Comparison of ENCODE assay signal across 1 cellular context in the genomic region with DNA sequence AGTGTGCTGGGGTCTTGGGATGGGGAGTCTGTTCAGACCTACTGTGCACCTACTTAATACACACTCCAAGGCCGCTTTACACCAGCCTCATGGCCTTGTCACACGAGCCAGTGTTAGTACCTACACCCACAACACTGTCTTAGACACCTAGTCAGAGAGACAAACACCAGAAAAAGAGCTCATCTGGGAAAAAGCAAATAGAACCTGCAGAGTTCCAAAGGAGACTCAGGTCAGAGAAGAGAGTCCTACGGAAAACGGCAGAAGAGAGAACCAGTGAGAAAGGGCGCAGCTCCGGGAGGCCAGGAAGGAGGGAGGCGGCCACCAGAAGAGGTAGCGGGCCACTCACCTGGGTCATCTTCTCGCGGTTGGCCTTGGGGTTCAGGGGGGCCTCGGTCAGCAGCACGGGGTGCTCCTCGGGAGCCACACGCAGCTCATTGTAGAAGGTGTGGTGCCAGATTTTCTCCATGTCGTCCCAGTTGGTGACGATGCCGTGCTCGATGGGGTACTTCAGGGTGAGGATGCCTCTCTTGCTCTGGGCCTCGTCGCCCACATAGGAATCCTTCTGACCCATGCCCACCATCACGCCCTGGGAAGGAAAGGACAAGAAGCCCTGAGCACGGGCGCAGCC.
TF ChIP-seq lines count a peak whose summit lies in the region.

No MANE protein-coding gene starts in this region.

TF ChIP-seq in K562, 482 proteins besides CTCF, POLR2A, EP300 and RAD21 (continued from another document):
- peak; percentile 32; the same call in 1 of the 2 replicates for TF ChIP-seq ZC3H4 (CRISPR knock-in tag; IDR thresholded peaks at IDR 0.05; ENCODE audit: borderline replicate concordance)
- no peak for TF ChIP-seq JUNB (CRISPR knock-in tag; conservative IDR thresholded peaks at IDR 0.05)
- TF ChIP-seq BDP1 (IDR thresholded peaks at IDR 0.05; ENCODE audit: insufficient read depth, insufficient read length), result no peak
- TF ChIP-seq ZNF165 (CRISPR knock-in tag; IDR thresholded peaks at IDR 0.05; ENCODE audit: borderline replicate concordance), result no peak
- TF ChIP-seq, protein P1, sequence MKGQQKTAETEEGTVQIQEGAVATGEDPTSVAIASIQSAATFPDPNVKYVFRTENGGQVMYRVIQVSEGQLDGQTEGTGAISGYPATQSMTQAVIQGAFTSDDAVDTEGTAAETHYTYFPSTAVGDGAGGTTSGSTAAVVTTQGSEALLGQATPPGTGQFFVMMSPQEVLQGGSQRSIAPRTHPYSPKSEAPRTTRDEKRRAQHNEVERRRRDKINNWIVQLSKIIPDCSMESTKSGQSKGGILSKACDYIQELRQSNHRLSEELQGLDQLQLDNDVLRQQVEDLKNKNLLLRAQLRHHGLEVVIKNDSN (CRISPR knock-in tag; IDR thresholded peaks at IDR 0.05), result peak; percentile 4; the same call in 1 of the 2 replicates
- TF ChIP-seq ZBTB17 (CRISPR knock-in tag; IDR thresholded peaks at IDR 0.05), result 0 out of 2 replicates have a peak, but pooled peaks have one; percentile 50
- TF ChIP-seq POLR2AphosphoS5 (IDR thresholded peaks at IDR 0.05; ENCODE audit: control insufficient read depth, insufficient read depth, low read depth, low read length), result peak; percentile 17
- 0 out of 2 replicates have a peak, but pooled peaks have one; percentile 20 for TF ChIP-seq ZNF143 (CRISPR knock-in tag; IDR thresholded peaks at IDR 0.05)
- 0 out of 2 replicates have a peak, but pooled peaks have one; percentile 22 for TF ChIP-seq SIN3B (IDR thresholded peaks at IDR 0.05; ENCODE audit: low read depth)
- TF ChIP-seq TFAM (CRISPR knock-in tag; conservative IDR thresholded peaks at IDR 0.05), result no peak
- TF ChIP-seq POLR2B (IDR thresholded peaks at IDR 0.05; ENCODE audit: low read depth, partially characterized antibody), result peak; percentile 50
- TF ChIP-seq, protein P2, sequence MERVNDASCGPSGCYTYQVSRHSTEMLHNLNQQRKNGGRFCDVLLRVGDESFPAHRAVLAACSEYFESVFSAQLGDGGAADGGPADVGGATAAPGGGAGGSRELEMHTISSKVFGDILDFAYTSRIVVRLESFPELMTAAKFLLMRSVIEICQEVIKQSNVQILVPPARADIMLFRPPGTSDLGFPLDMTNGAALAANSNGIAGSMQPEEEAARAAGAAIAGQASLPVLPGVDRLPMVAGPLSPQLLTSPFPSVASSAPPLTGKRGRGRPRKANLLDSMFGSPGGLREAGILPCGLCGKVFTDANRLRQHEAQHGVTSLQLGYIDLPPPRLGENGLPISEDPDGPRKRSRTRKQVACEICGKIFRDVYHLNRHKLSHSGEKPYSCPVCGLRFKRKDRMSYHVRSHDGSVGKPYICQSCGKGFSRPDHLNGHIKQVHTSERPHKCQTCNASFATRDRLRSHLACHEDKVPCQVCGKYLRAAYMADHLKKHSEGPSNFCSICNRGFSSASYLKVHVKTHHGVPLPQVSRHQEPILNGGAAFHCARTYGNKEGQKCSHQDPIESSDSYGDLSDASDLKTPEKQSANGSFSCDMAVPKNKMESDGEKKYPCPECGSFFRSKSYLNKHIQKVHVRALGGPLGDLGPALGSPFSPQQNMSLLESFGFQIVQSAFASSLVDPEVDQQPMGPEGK (CRISPR knock-in tag; IDR thresholded peaks at IDR 0.05; ENCODE audit: borderline replicate concordance), result no peak
- TF ChIP-seq, protein P3, sequence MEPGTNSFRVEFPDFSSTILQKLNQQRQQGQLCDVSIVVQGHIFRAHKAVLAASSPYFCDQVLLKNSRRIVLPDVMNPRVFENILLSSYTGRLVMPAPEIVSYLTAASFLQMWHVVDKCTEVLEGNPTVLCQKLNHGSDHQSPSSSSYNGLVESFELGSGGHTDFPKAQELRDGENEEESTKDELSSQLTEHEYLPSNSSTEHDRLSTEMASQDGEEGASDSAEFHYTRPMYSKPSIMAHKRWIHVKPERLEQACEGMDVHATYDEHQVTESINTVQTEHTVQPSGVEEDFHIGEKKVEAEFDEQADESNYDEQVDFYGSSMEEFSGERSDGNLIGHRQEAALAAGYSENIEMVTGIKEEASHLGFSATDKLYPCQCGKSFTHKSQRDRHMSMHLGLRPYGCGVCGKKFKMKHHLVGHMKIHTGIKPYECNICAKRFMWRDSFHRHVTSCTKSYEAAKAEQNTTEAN (CRISPR knock-in tag; IDR thresholded peaks at IDR 0.05), result peak; percentile 70; the same call in 1 of the 2 replicates
- TF ChIP-seq, protein P4, sequence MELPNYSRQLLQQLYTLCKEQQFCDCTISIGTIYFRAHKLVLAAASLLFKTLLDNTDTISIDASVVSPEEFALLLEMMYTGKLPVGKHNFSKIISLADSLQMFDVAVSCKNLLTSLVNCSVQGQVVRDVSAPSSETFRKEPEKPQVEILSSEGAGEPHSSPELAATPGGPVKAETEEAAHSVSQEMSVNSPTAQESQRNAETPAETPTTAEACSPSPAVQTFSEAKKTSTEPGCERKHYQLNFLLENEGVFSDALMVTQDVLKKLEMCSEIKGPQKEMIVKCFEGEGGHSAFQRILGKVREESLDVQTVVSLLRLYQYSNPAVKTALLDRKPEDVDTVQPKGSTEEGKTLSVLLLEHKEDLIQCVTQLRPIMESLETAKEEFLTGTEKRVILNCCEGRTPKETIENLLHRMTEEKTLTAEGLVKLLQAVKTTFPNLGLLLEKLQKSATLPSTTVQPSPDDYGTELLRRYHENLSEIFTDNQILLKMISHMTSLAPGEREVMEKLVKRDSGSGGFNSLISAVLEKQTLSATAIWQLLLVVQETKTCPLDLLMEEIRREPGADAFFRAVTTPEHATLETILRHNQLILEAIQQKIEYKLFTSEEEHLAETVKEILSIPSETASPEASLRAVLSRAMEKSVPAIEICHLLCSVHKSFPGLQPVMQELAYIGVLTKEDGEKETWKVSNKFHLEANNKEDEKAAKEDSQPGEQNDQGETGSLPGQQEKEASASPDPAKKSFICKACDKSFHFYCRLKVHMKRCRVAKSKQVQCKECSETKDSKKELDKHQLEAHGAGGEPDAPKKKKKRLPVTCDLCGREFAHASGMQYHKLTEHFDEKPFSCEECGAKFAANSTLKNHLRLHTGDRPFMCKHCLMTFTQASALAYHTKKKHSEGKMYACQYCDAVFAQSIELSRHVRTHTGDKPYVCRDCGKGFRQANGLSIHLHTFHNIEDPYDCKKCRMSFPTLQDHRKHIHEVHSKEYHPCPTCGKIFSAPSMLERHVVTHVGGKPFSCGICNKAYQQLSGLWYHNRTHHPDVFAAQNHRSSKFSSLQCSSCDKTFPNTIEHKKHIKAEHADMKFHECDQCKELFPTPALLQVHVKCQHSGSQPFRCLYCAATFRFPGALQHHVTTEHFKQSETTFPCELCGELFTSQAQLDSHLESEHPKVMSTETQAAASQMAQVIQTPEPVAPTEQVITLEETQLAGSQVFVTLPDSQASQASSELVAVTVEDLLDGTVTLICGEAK (IDR thresholded peaks at IDR 0.05), result no peak
- TF ChIP-seq, protein P4 (CRISPR knock-in tag; IDR thresholded peaks at IDR 0.05), result no peak; the same call in 1 of the 2 replicates
- peak; percentile 10; the same call in 1 of the 2 replicates for TF ChIP-seq NFIC (IDR thresholded peaks at IDR 0.05)
- peak; percentile 17; the same call in 1 of the 2 replicates for TF ChIP-seq FOXK1 (CRISPR knock-in tag; IDR thresholded peaks at IDR 0.05; ENCODE audit: borderline replicate concordance)
- TF ChIP-seq RBM22 (IDR thresholded peaks at IDR 0.05; ENCODE audit: low read depth, low read length, poor library complexity, severe bottlenecking), result no peak
- peak; percentile 72; the same call in 1 of the 2 replicates for TF ChIP-seq FOXP1 (CRISPR knock-in tag; IDR thresholded peaks at IDR 0.05)
- TF ChIP-seq, protein P5, sequence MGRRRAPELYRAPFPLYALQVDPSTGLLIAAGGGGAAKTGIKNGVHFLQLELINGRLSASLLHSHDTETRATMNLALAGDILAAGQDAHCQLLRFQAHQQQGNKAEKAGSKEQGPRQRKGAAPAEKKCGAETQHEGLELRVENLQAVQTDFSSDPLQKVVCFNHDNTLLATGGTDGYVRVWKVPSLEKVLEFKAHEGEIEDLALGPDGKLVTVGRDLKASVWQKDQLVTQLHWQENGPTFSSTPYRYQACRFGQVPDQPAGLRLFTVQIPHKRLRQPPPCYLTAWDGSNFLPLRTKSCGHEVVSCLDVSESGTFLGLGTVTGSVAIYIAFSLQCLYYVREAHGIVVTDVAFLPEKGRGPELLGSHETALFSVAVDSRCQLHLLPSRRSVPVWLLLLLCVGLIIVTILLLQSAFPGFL (CRISPR knock-in tag; IDR thresholded peaks at IDR 0.05), result peak; percentile 94; the same call in 1 of the 2 replicates
- TF ChIP-seq JUN (IDR thresholded peaks at IDR 0.05; ENCODE audit: borderline replicate concordance, low read depth, low read length), result no peak
- 0 out of 2 replicates have a peak, but pooled peaks have one; percentile 44 for TF ChIP-seq JUN (CRISPR knock-in tag; IDR thresholded peaks at IDR 0.05; ENCODE audit: borderline replicate concordance)
